Comparison of ENCODE assay signal across 8 cellular contexts in the genomic region with DNA sequence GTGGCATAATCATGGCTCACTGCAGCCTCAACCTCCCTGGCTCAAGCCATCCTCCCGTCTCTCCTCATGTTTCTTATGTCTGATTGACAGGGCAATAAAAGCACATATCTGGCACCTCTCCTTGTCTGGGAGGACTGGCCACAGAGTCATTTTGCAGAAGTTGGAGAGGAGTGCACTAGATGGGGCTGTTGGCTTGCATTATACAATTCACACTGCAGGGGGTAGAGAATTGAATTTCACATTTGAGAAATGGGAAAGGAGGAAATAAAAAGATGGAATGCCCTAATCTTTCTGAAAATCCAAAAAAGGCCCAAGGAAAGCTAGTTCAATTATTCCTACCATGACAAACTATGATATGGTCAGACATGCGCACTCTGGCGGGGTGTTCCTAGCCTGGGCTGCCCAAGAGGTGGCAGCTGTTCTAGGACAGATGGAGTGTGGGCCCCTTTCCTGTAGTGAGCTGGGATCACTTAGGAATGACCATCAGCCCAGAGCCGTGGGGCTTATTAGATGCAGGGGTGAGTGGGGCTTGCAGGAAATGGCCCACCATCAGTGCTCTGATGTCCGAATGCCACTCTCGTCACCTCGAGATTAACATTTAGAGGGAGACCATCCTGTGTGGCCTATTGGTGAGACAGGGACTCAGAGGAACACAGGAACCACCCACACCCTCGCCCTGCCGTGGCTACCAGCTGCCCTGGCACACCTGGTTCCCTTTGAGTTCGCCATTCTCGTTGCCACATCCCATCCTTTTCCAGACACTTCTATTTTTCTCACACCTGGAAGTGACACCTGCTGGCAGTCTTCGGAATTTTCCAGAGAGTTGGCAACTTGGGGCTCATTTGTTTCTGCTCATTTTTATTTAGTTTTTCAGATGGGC. TPM values are rescaled to one million over a fixed set of nuclear protein-coding genes. Genes with fewer than 3 reads are reported as not detected.
DNase-seq lines count a peak whose midpoint lies in the region; ATAC-seq and TF ChIP-seq lines count a peak whose summit lies in the region.

No MANE protein-coding gene starts in this region.

- no peaks in the 10 kb centered on the region for H3K36me3 Mint-ChIP-seq in natural killer cell

- H3K4me3 ChIP-seq in WERI-Rb-1 (ENCODE audit: low read depth, low read length) (no peak overlapping the region), thyroid gland (replicated peaks in 1 of 3) (no peak overlapping the region)

- 58 to 62% methylated on average over 12 of the region's 12 CpGs for WGBS in thyroid gland, 2 donors

- H3K4me1 Mint-ChIP-seq in natural killer cell: no peaks in the 10 kb centered on the region

- H3K27ac Mint-ChIP-seq in natural killer cell: no peak overlapping the region

- intact Hi-C loops in left ventricle myocardium superior (cut with micrococcal nuclease): no loop called here
- intact Hi-C loops in thyroid gland (cut with DNase I): no loop called here
- intact Hi-C loops in natural killer cell (cut with micrococcal nuclease): no loop called here

- ATAC-seq in left ventricle myocardium superior: peak; percentile 93
- ATAC-seq in GM21619 (IDR thresholded peaks at IDR 0.05; ENCODE audit: unreplicated experiment): no peak
- ATAC-seq in natural killer cell: no peak

- H3K27me3 Mint-ChIP-seq in natural killer cell (ENCODE audit: low read depth in 2 of 2): peaks cover 0 to 9% of the 10 kb centered on the region in 2 donors

- H3K9me3 ChIP-seq in WERI-Rb-1 (ENCODE audit: severe bottlenecking) (no peaks in the 10 kb centered on the region), thyroid gland (no peaks in the 10 kb centered on the region)

- H3K4me3 Mint-ChIP-seq in natural killer cell: no peak overlapping the region

- H3K4me1 ChIP-seq in thyroid gland: no peaks in the 10 kb centered on the region

- H3K36me3 ChIP-seq in WERI-Rb-1: no peaks in the 10 kb centered on the region
- no peaks in the 10 kb centered on the region for H3K36me3 ChIP-seq in thyroid gland

- peak; percentile 53 for TF ChIP-seq CTCF in WERI-Rb-1 (IDR thresholded peaks at IDR 0.05; ENCODE audit: low read depth, low read length)
- TF ChIP-seq CTCF in thyroid gland (IDR thresholded peaks at IDR 0.05): peak in 5 of 6 experiments; percentile 26 to 59 (median 49)
- no peak for TF ChIP-seq CTCF in natural killer cell (IDR thresholded peaks at IDR 0.05)

- H3K9me3 Mint-ChIP-seq in natural killer cell: no peaks in the 10 kb centered on the region

- no peak for TF ChIP-seq POLR2A in thyroid gland (IDR thresholded peaks at IDR 0.05)

- DNase-seq in NCI-H2081 (lab: John Stamatoyannopoulos, UW) (peak; percentile 70 to 73), NCI-H2081 treated with DMSO at 0.1 percent for 48 hours (lab: John Stamatoyannopoulos, UW) (no peak), NAMALWA (ENCODE audit: low spot score) (peak; percentile 39), WERI-Rb-1 (peak; percentile 51), left ventricle myocardium superior (no peak), thyroid gland (peak; percentile 31 to 37), natural killer cell (no peak)

- no peak overlapping the region for H3K27ac ChIP-seq in WERI-Rb-1
- no peak overlapping the region for H3K27ac ChIP-seq in thyroid gland

- no peaks in the 10 kb centered on the region for H3K27me3 ChIP-seq in WERI-Rb-1 (ENCODE audit: insufficient read depth, low read depth, severe bottlenecking)
- H3K27me3 ChIP-seq in thyroid gland: no peaks in the 10 kb centered on the region

RNA-seq across cellular contexts. Expression of a gene that starts 21.8 kb away (rescaled TPM):
- total RNA-seq in left ventricle myocardium superior (1.4 TPM), thyroid gland (10 to 100 TPM; 10.5 to 16.3 (median 12.6) TPM), natural killer cell (1 to 10 TPM in 1 of 3 donors, under 1 TPM in 1, not detected in 1; 0.25 to 1.5 TPM)

Comparison
In these comparisons a context has a peak if more than half of its experiments do, and no peak if none do; other contexts are left out.
1. DNase-seq: peak in NCI-H2081 (2 of 2), NAMALWA (single experiment), WERI-Rb-1 (single experiment) and thyroid gland (2 of 2); none in NCI-H2081 treated with DMSO at 0.1 percent for 48 hours (single experiment), left ventricle myocardium superior (single experiment) and natural killer cell (single experiment).